In the genomic region with DNA sequence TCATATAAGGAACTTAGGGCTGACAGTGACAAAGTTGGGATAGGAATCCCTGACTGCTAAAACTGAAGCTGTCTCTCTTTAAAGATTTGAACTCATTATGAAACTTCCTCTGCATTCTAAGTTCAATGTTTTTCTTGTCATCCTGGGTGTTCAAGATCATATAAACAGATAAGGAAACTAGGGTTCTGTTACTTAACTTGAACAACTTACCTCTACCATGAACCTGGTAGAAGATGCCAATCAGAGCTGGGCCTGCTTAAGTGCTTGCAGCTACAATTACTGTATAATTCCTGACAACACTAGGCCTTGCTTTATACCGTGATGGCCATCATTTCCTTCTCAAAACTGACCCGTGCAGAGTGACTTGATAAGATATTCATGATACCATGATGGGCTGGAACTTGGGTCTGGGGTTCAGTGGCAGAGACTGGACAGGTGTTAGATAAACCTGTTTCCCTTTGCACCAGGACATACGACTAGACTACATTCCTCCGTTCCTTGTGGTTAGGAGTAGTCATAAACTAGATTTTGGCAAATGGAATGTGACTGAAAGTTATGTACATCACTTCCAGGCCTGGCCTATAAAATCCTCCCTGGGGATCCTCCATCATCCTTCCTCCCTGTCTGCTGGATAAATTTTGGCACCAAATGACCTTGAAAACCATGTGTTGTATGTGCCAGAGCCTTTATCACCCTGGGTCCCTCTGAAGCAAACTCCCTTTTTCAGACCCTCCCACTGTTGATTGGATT, we compare ENCODE assay signal across 23 cellular contexts.
DNase-seq lines count a peak whose midpoint lies in the region; FAIRE-seq and TF ChIP-seq lines count a peak whose summit lies in the region.
"Had no signal": no experiment of that assay in that cellular context is flagged by ENCODE, and none has a peak within 500 bp of the region (broad histone marks: within the 10 kb centered on the region; RNA-seq: fewer than 3 reads in every experiment).

No MANE protein-coding gene starts in this region.

- H3F3A ChIP-seq in GM23248 (ENCODE audit: insufficient read depth) = peaks cover 10% of the 10 kb centered on the region; the same call in 1 of the 2 replicates

- H4K20me1 ChIP-seq in GM23248 (ENCODE audit: insufficient read depth) (no peaks in the 10 kb centered on the region), astrocyte (ENCODE audit: insufficient read depth, low read length) (no peaks in the 10 kb centered on the region)

- H3K36me3 Mint-ChIP-seq in astrocyte (ENCODE audit: low read depth, unreplicated experiment) (no peaks in the 10 kb centered on the region), nephron (ENCODE audit: low read depth) (no peaks in the 10 kb centered on the region)
- H3K36me3 Mint-ChIP-seq: activated naive CD8-positive, alpha-beta T cell; CD4-positive, alpha-beta memory T cell; neural progenitor cell had no signal

- H3K27me3 Mint-ChIP-seq in astrocyte (ENCODE audit: low read depth, unreplicated experiment) (peaks cover 12% of the 10 kb centered on the region), nephron (ENCODE audit: low read depth) (peaks cover 3% of the 10 kb centered on the region)
- H3K27me3 Mint-ChIP-seq: activated naive CD8-positive, alpha-beta T cell; CD4-positive, alpha-beta memory T cell had no signal

- H3K36me3 ChIP-seq in GM23248 (ENCODE audit: low read depth) (no peaks in the 10 kb centered on the region), astrocyte (ENCODE audit: insufficient read depth, low read length) (no peaks in the 10 kb centered on the region)
- H3K36me3 ChIP-seq: heart left ventricle, left lung, neural progenitor cell, thyroid gland had no signal

- H3K27ac ChIP-seq in GM23248 = no peak overlapping the region
- H3K27ac ChIP-seq in astrocyte (ENCODE audit: low read depth, low read length) = no peak overlapping the region
- H3K27ac ChIP-seq: coronary artery, heart left ventricle, left lung, neural progenitor cell, thyroid gland had no signal

- H3K27me3 ChIP-seq in GM23248 (replicated peaks; ENCODE audit: insufficient read depth) (no peaks in the 10 kb centered on the region), astrocyte (ENCODE audit: insufficient read depth, low read length) (no peaks in the 10 kb centered on the region)
- H3K27me3 ChIP-seq: heart left ventricle, left lung, neural progenitor cell, thyroid gland had no signal

- no peaks in the 10 kb centered on the region for H3K9me3 ChIP-seq in GM23248 (ENCODE audit: low read depth)
- no peaks in the 10 kb centered on the region for H3K9me3 ChIP-seq in astrocyte (ENCODE audit: insufficient read depth, low read depth, low read length)
- H3K9me3 ChIP-seq: heart left ventricle, left lung, thyroid gland had no signal

- H3K4me1 ChIP-seq in GM23248 (ENCODE audit: insufficient read depth) (peaks cover 31% of the 10 kb centered on the region), astrocyte (ENCODE audit: insufficient read depth, low read length) (peaks cover 17% of the 10 kb centered on the region)

- H2AFZ ChIP-seq in GM23248 (no peak overlapping the region), astrocyte (ENCODE audit: low read depth, low read length) (no peak overlapping the region)
- H2AFZ ChIP-seq: neural progenitor cell had no signal

- TF ChIP-seq CTCF in astrocyte (IDR thresholded peaks at IDR 0.05; ENCODE audit: insufficient read depth, low read depth, low read length) (no peak), nephron (IDR thresholded peaks at IDR 0.05; ENCODE audit: unreplicated experiment in 3 of 3) (no peak)

- H3K9me2 ChIP-seq in GM23248 (ENCODE audit: insufficient read depth) = no peaks in the 10 kb centered on the region

- H3K9me3 Mint-ChIP-seq in astrocyte (ENCODE audit: unreplicated experiment) (no peaks in the 10 kb centered on the region), nephron (no peaks in the 10 kb centered on the region)
- H3K9me3 Mint-ChIP-seq: activated T-helper 1 cell treated with anti-CD3 and anti-CD28 coated beads, Interleukin-12 subunit alpha, Interleukin-12 subunit beta, Interleukin-2, Interleukin-4 antibody, amounts not matched to agents 30 ng/mL and 10 ng/mL and 1 ng/mL, durations not matched to agents 14 hours and 24 hours and 36 hours; endodermal cell had no signal

- FAIRE-seq in astrocyte (lab: Jason Lieb, UNC) = no peak
- FAIRE-seq: HTR-8/SVneo had no signal

- H3K27ac Mint-ChIP-seq in astrocyte (ENCODE audit: unreplicated experiment) = peak overlapping the region; percentile 62
- peak overlapping the region; percentile 24 to 88 (median 82) for H3K27ac Mint-ChIP-seq in nephron
- H3K27ac Mint-ChIP-seq: activated naive CD8-positive, alpha-beta T cell; activated T-helper 1 cell treated with anti-CD3 and anti-CD28 coated beads, Interleukin-12 subunit alpha, Interleukin-12 subunit beta, Interleukin-2, Interleukin-4 antibody, amounts not matched to agents 30 ng/mL and 10 ng/mL and 1 ng/mL, durations not matched to agents 14 hours and 24 hours and 36 hours; CD4-positive, alpha-beta memory T cell; endodermal cell; neural progenitor cell had no signal

- H3K79me2 ChIP-seq in GM23248 (ENCODE audit: insufficient read depth) (no peaks in the 10 kb centered on the region), astrocyte (ENCODE audit: insufficient read depth, low read length) (no peaks in the 10 kb centered on the region)

- TF ChIP-seq POLR2A in erythroblast (IDR thresholded peaks at IDR 0.05; ENCODE audit: low read length) = no peak

- DNase-seq in EH (ENCODE audit: low read depth) = peak; percentile 77
- DNase-seq in GM23248 = peak; percentile 25
- peak; percentile 78 for DNase-seq in astrocyte (ENCODE audit: low read depth)
- no peak for DNase-seq in SW 1271 (lab: John Stamatoyannopoulos, UW)
- no peak for DNase-seq in hippocampal formation (lab: John Stamatoyannopoulos, UW)
- DNase-seq in D341Med (ENCODE audit: low spot score) = no peak
- no peak for DNase-seq in erythroblast (lab: John Stamatoyannopoulos, UW)
- DNase-seq: activated CD4-positive, CD25-positive, alpha-beta regulatory T cell treated with anti-CD3 and anti-CD28 coated beads, Interleukin-2, amount 50 U/mL, for 72 hours; CD4-positive, alpha-beta memory T cell; endodermal cell; heart left ventricle; left lung; NCI-H510A treated with DMSO at 0.1 percent for 48 hours; stimulated activated CD4-positive, alpha-beta T cell treated with anti-CD3 and anti-CD28 coated beads, Interleukin-2, amount 100 ng/mL, for 48 hours; stimulated activated naive CD8-positive, alpha-beta T cell treated with anti-CD3 and anti-CD28 coated beads, Interleukin-15, Interleukin-2, amounts not matched to agents 100 U/mL and 50 U/mL, for 24 hours; thyroid gland had no signal

- WGBS in GM23248 (ENCODE audit: low coverage in 1 of 2, low lambda C conversion rate in 2 of 2, missing lambda C conversion rate in 2 of 2), 2 experiments = 73 to 78% methylated on average over 4 of the region's 4 CpGs

- in situ Hi-C loops in GM23248 (cut with MboI) = no loop called here

- H3K4me2 ChIP-seq in GM23248 (ENCODE audit: unreplicated experiment) = no peak overlapping the region
- H3K4me2 ChIP-seq in astrocyte (ENCODE audit: low read length) = no peak overlapping the region
- H3K4me2 ChIP-seq: neural progenitor cell, smooth muscle cell had no signal

- no peak overlapping the region for H3K4me3 ChIP-seq in GM23248
- H3K4me3 ChIP-seq in astrocyte (ENCODE audit: insufficient read depth, low read depth, low read length) = no peak overlapping the region
- H3K4me3 ChIP-seq: coronary artery, heart left ventricle, left lung, neural progenitor cell, smooth muscle cell, thyroid gland had no signal

- H3K9ac ChIP-seq in GM23248 = no peak overlapping the region
- H3K9ac ChIP-seq in astrocyte (ENCODE audit: low read length) = no peak overlapping the region
- H3K9ac ChIP-seq: neural progenitor cell had no signal

- no peak overlapping the region for H3K4me3 Mint-ChIP-seq in astrocyte (ENCODE audit: unreplicated experiment)
- no peak overlapping the region for H3K4me3 Mint-ChIP-seq in nephron
- H3K4me3 Mint-ChIP-seq: activated naive CD8-positive, alpha-beta T cell; activated T-helper 1 cell treated with anti-CD3 and anti-CD28 coated beads, Interleukin-12 subunit alpha, Interleukin-12 subunit beta, Interleukin-2, Interleukin-4 antibody, amounts not matched to agents 30 ng/mL and 10 ng/mL and 1 ng/mL, durations not matched to agents 14 hours and 24 hours and 36 hours; CD4-positive, alpha-beta memory T cell; endodermal cell; neural progenitor cell had no signal

- H3K4me1 Mint-ChIP-seq in astrocyte (ENCODE audit: low read depth, unreplicated experiment) (peaks cover 47% of the 10 kb centered on the region), nephron (peaks cover 55% of the 10 kb centered on the region)
- H3K4me1 Mint-ChIP-seq: CD4-positive, alpha-beta memory T cell had no signal

Comparison
In these comparisons a context has a peak if more than half of its experiments do, and no peak if none do; other contexts are left out.
1. DNase-seq: peak in EH (single experiment), GM23248 (single experiment) and astrocyte (single experiment); none in SW 1271 (0 of 2), hippocampal formation (0 of 2), D341Med (single experiment) and erythroblast (0 of 2).